8 cellular contexts compared by ENCODE assay signal in the genomic region with DNA sequence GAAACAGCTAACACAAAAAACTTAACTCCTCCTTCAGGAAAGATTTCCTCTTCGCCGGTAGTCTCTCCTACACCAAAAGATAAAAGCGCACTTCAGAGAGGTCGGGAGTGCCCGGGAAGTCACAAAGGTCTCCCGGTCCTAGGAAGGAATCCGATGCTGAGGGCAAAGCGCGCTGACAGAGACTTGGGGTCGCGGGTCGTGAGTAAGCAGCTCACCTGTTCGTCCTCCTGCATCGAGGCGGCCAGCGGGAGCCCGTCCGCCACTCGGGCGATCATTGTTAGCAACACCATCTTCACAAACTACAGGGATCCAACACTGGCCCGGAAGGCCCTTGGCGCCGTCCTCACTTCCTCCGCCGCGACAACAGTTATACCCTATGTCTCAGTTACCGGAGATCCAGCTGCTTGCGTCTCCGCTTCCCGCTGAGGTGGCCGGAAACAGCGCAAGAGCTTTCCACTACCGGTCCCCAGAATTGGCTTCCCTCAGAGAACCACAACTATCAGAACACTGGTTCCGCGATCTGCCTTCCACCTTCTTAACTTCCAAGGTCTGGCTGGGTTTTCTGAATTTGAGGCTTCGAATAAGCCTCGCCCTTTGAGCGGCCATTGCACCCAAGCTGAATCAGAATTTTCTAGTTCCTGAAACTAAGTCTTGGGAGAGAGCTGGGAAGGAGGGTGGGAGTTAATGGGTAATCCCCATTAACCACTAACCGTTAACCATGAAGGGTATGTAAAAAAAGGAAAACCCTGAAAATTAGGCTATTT. TPM values are rescaled to one million over a fixed set of nuclear protein-coding genes. Genes with fewer than 3 reads are reported as not detected.
DNase-seq lines count a peak whose midpoint lies in the region; ATAC-seq and TF ChIP-seq lines count a peak whose summit lies in the region.

A gene (minus strand): TSS at position 429 of the 764 bp plus-strand sequence. CDS start 139 bp downstream, at position 290.

- peak; percentile 72 for TF ChIP-seq EP300 in neural cell (conservative IDR thresholded peaks at IDR 0.05; ENCODE audit: poor library complexity, severe bottlenecking)

- in situ Hi-C loops in G401 (cut with HindIII; ENCODE audit: low sequenced_read_pairs) = no loop called here

- peak within 1 kb of the TSS; percentile 94 to 97 for H3K4me3 Mint-ChIP-seq in stimulated activated naive CD8-positive, alpha-beta T cell treated with anti-CD3 and anti-CD28 coated beads, Interleukin-15, amount 100 ng/mL, for 72 hours

- H3K9me2 ChIP-seq in MM.1S (replicated peaks; ENCODE audit: insufficient read depth, low read length) (no peaks in the 10 kb centered on the region), neural cell (ENCODE audit: insufficient read depth, low read length) (no peaks in the 10 kb centered on the region)

- H3K4me3 ChIP-seq in MM.1S (ENCODE audit: low read length) (peak within 1 kb of the TSS; percentile 90), fibroblast of villous mesenchyme (ENCODE audit: low read depth, low read length) (peak within 1 kb of the TSS; percentile 99), neural cell (ENCODE audit: low read length) (peak within 1 kb of the TSS; percentile 98)

- peak within 1 kb of the TSS; percentile 84 for H2AFZ ChIP-seq in MM.1S (ENCODE audit: low read length)
- H2AFZ ChIP-seq in neural cell (ENCODE audit: low read depth, low read length) = peak within 1 kb of the TSS; percentile 99

- H3K9ac ChIP-seq in MM.1S (ENCODE audit: low read length) (peak within 1 kb of the TSS; percentile 92), neural cell (ENCODE audit: low read length) (peak within 1 kb of the TSS; percentile 79)

- H3K27me3 ChIP-seq in MM.1S (replicated peaks; ENCODE audit: insufficient read depth, low read length) = no peaks in the 10 kb centered on the region
- no peaks in the 10 kb centered on the region for H3K27me3 ChIP-seq in neural cell (ENCODE audit: insufficient read depth, low read depth, low read length)

- H3K4me2 ChIP-seq in MM.1S (ENCODE audit: low read depth, low read length) (peak within 1 kb of the TSS; percentile 47; the same call in 1 of the 2 replicates), neural cell (ENCODE audit: low read length) (peak within 1 kb of the TSS; percentile 68)

- H3K27ac ChIP-seq in MM.1S (ENCODE audit: low read length) = peak within 1 kb of the TSS; percentile 73; the same call in 1 of the 2 replicates
- H3K27ac ChIP-seq in neural cell (ENCODE audit: low read length) = peak within 1 kb of the TSS; percentile 83

- peak within 1 kb of the TSS; percentile 96 to 100 for H3K27ac Mint-ChIP-seq in stimulated activated naive CD8-positive, alpha-beta T cell treated with anti-CD3 and anti-CD28 coated beads, Interleukin-15, amount 100 ng/mL, for 72 hours

- H3K27me3 Mint-ChIP-seq in stimulated activated naive CD8-positive, alpha-beta T cell treated with anti-CD3 and anti-CD28 coated beads, Interleukin-15, amount 100 ng/mL, for 72 hours = no peaks in the 10 kb centered on the region

- peak; percentile 64 for TF ChIP-seq RAD21 in neural cell (conservative IDR thresholded peaks at IDR 0.05)

- TF ChIP-seq CTCF in MM.1S (IDR thresholded peaks at IDR 0.05; ENCODE audit: low read length) (no peak), fibroblast of villous mesenchyme (IDR thresholded peaks at IDR 0.05; ENCODE audit: insufficient read depth, low read depth, low read length) (no peak), neural cell (IDR thresholded peaks at IDR 0.05; ENCODE audit: poor library complexity, severe bottlenecking) (no peak)

- DNase-seq in G401 (ENCODE audit: low spot score) (peak; percentile 92), HCEC 1CT (peak; percentile 94), MM.1S (peak; percentile 81), SHP77 treated with DMSO at 0.1 percent for 48 hours (lab: John Stamatoyannopoulos, UW) (peak; percentile 86), fibroblast of villous mesenchyme (ENCODE audit: low read depth) (peak; percentile 97)
- peak; percentile 95 for DNase-seq in activated effector memory CD4-positive, alpha-beta T cell treated with anti-CD3 and anti-CD28 coated beads, Interleukin-2, amount 50 U/mL, for 16 hours
- peak; percentile 91 to 92 for DNase-seq in stimulated activated naive CD8-positive, alpha-beta T cell treated with anti-CD3 and anti-CD28 coated beads, Interleukin-15, amount 100 ng/mL, for 72 hours

- peak; percentile 99 for ATAC-seq in stimulated activated naive CD8-positive, alpha-beta T cell treated with anti-CD3 and anti-CD28 coated beads, Interleukin-15, amount 100 ng/mL, for 72 hours

- no peaks in the 10 kb centered on the region for H3K4me1 ChIP-seq in MM.1S (ENCODE audit: low read length)

- H3K9me3 ChIP-seq in MM.1S (replicated peaks; ENCODE audit: insufficient read depth, low read length) (no peaks in the 10 kb centered on the region), neural cell (ENCODE audit: low read length) (no peaks in the 10 kb centered on the region)

- peaks cover 5% of the 10 kb centered on the region for H3K4me1 Mint-ChIP-seq in stimulated activated naive CD8-positive, alpha-beta T cell treated with anti-CD3 and anti-CD28 coated beads, Interleukin-15, amount 100 ng/mL, for 72 hours

- H3F3A ChIP-seq in MM.1S (ENCODE audit: insufficient read depth, low read length) = no peaks in the 10 kb centered on the region
- peaks cover 3% of the 10 kb centered on the region for H3F3A ChIP-seq in neural cell (ENCODE audit: insufficient read depth, low read length, poor library complexity, severe bottlenecking)

- H3K79me2 ChIP-seq in MM.1S (ENCODE audit: low read length) (peaks cover 10% of the 10 kb centered on the region), neural cell (replicated peaks; ENCODE audit: insufficient read depth, low read length) (no peaks in the 10 kb centered on the region)

- no peaks in the 10 kb centered on the region for H4K20me1 ChIP-seq in MM.1S (ENCODE audit: insufficient read depth, low read length)
- no peaks in the 10 kb centered on the region for H4K20me1 ChIP-seq in neural cell (ENCODE audit: insufficient read depth)

- H3K9me3 Mint-ChIP-seq in stimulated activated naive CD8-positive, alpha-beta T cell treated with anti-CD3 and anti-CD28 coated beads, Interleukin-15, amount 100 ng/mL, for 72 hours = no peaks in the 10 kb centered on the region

- H3K36me3 ChIP-seq in MM.1S (replicated peaks; ENCODE audit: insufficient read depth, low read length) = no peaks in the 10 kb centered on the region
- H3K36me3 ChIP-seq in neural cell (ENCODE audit: insufficient read depth, low read length) = no peaks in the 10 kb centered on the region

TF ChIP-seq in neural cell, 6 proteins besides CTCF, POLR2A, EP300 and RAD21:
- TF ChIP-seq POLR2AphosphoS5 (IDR thresholded peaks at IDR 0.05) (peak; percentile 93), EZH2 (IDR thresholded peaks at IDR 0.05; ENCODE audit: borderline replicate concordance, insufficient read depth, low read length, poor library complexity, severe bottlenecking) (no peak), SMC3 (conservative IDR thresholded peaks at IDR 0.05; ENCODE audit: poor library complexity) (peak; percentile 71), TAF1 (IDR thresholded peaks at IDR 0.05; ENCODE audit: low read depth) (peak; percentile 72), MXI1 (conservative IDR thresholded peaks at IDR 0.05; ENCODE audit: poor library complexity, severe bottlenecking) (peak; percentile 89)
- TF ChIP-seq, protein P1, sequence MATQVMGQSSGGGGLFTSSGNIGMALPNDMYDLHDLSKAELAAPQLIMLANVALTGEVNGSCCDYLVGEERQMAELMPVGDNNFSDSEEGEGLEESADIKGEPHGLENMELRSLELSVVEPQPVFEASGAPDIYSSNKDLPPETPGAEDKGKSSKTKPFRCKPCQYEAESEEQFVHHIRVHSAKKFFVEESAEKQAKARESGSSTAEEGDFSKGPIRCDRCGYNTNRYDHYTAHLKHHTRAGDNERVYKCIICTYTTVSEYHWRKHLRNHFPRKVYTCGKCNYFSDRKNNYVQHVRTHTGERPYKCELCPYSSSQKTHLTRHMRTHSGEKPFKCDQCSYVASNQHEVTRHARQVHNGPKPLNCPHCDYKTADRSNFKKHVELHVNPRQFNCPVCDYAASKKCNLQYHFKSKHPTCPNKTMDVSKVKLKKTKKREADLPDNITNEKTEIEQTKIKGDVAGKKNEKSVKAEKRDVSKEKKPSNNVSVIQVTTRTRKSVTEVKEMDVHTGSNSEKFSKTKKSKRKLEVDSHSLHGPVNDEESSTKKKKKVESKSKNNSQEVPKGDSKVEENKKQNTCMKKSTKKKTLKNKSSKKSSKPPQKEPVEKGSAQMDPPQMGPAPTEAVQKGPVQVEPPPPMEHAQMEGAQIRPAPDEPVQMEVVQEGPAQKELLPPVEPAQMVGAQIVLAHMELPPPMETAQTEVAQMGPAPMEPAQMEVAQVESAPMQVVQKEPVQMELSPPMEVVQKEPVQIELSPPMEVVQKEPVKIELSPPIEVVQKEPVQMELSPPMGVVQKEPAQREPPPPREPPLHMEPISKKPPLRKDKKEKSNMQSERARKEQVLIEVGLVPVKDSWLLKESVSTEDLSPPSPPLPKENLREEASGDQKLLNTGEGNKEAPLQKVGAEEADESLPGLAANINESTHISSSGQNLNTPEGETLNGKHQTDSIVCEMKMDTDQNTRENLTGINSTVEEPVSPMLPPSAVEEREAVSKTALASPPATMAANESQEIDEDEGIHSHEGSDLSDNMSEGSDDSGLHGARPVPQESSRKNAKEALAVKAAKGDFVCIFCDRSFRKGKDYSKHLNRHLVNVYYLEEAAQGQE (IDR thresholded peaks at IDR 0.05; ENCODE audit: borderline replicate concordance) = peak; percentile 81

RNA-seq across cellular contexts. Expression of the gene that starts here (rescaled TPM):
- total RNA-seq in G401 (2014; rRNA removed; shearing (Covaris generic)) = 4.9 and 5.1 TPM in 2 replicates
- 47.4 and 77.3 TPM in 2 replicates for total RNA-seq in fibroblast of villous mesenchyme
- 29.3 and 29.9 TPM in 2 replicates for polyA plus RNA-seq in neural cell
- polyA minus RNA-seq in neural cell = 38.0 and 41.4 TPM in 2 replicates

Comparison
In these comparisons a context has a peak if more than half of its experiments do, and no peak if none do; other contexts are left out.
1. Peak in every context shown above with its lines: DNase-seq, ATAC-seq, H3K4me3 ChIP-seq and H3K27ac ChIP-seq.